Comparison of ENCODE assay signal across 9 cellular contexts in the genomic region with DNA sequence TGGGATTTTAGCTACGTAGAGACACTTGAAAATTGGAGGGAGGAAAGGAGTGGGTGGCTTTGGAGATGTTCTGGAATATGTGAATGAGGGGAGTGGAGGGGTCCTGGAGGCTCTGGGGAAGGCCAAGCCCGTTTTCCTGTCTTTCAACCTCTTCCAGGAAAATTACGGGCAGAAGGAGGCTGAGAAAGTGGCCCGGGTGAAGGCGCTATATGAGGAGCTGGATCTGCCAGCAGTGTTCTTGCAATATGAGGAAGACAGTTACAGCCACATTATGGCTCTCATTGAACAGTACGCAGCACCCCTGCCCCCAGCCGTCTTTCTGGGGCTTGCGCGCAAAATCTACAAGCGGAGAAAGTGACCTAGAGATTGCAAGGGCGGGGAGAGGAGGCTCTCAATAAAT. TPM values are rescaled to one million over a fixed set of nuclear protein-coding genes. Genes with fewer than 3 reads are reported as not detected.
DNase-seq lines count a peak whose midpoint lies in the region; ATAC-seq and TF ChIP-seq lines count a peak whose summit lies in the region.
"Had no signal": no experiment of that assay in that cellular context is flagged by ENCODE, and none has a peak within 500 bp of the region (broad histone marks: within the 10 kb centered on the region; RNA-seq: fewer than 3 reads in every experiment).

No MANE protein-coding gene starts in this region.

- no peak for ATAC-seq in GM23338
- ATAC-seq in activated CD8-positive, alpha-beta T cell treated with anti-CD3 and anti-CD28 coated beads, Interleukin-2, amount 10 ng/mL, durations not matched to agents 7 days and 5 days = no peak
- no peak for ATAC-seq in GM18519 (IDR thresholded peaks at IDR 0.05; ENCODE audit: low FRiP score, unreplicated experiment)
- no peak for ATAC-seq in HG03280 (IDR thresholded peaks at IDR 0.05; ENCODE audit: unreplicated experiment)
- ATAC-seq in GM21576 (IDR thresholded peaks at IDR 0.05; ENCODE audit: unreplicated experiment) = no peak

- H3K9me3 Mint-ChIP-seq in GM23338 = no peaks in the 10 kb centered on the region
- H3K9me3 Mint-ChIP-seq in activated CD8-positive, alpha-beta T cell treated with anti-CD3 and anti-CD28 coated beads, Interleukin-2, amount 10 ng/mL, durations not matched to agents 7 days and 5 days (ENCODE audit: insufficient read depth) = no peaks in the 10 kb centered on the region

- peak overlapping the region; percentile 75; the same call in 1 of the 2 replicates for H3K27ac Mint-ChIP-seq in GM23338
- H3K27ac Mint-ChIP-seq in activated CD8-positive, alpha-beta T cell treated with anti-CD3 and anti-CD28 coated beads, Interleukin-2, amount 10 ng/mL, durations not matched to agents 7 days and 5 days = no peak overlapping the region

- no peak for TF ChIP-seq CTCF in GM23338 (conservative IDR thresholded peaks at IDR 0.05; ENCODE audit: low read depth in 2 of 2)
- no peak for TF ChIP-seq CTCF in fibroblast of villous mesenchyme (IDR thresholded peaks at IDR 0.05; ENCODE audit: insufficient read depth, low read depth, low read length)

- CTCF ChIA-PET in activated CD8-positive, alpha-beta T cell treated with anti-CD3 and anti-CD28 coated beads, Interleukin-2, amount 10 ng/mL, durations not matched to agents 7 days and 5 days (lab: Charles Lee) = interaction anchor here (4.0 to 7.2 kb wide), 4 partner anchors 13 to 71 kb away, joined by 18 to 190 read pairs (median 35); a partner anchor contains a TSS

- DNase-seq in GM23338 (ENCODE audit: low spot score) = no peak
- no peak for DNase-seq in activated CD8-positive, alpha-beta T cell treated with anti-CD3 and anti-CD28 coated beads, Interleukin-2, amount 10 ng/mL, durations not matched to agents 7 days and 5 days
- DNase-seq in fibroblast of villous mesenchyme (ENCODE audit: low read depth) = no peak
- DNase-seq in skeletal muscle cell (ENCODE audit: low read depth) = no peak
- DNase-seq in stimulated activated CD8-positive, alpha-beta memory T cell treated with anti-CD3 and anti-CD28 coated beads, Interleukin-4, amount 100 ng/mL, for 48 hours = no peak

- peaks cover 28% of the 10 kb centered on the region for H3K36me3 Mint-ChIP-seq in GM23338 (ENCODE audit: low read depth)
- peaks cover 37% of the 10 kb centered on the region for H3K36me3 Mint-ChIP-seq in activated CD8-positive, alpha-beta T cell treated with anti-CD3 and anti-CD28 coated beads, Interleukin-2, amount 10 ng/mL, durations not matched to agents 7 days and 5 days (ENCODE audit: low read depth)

- peaks cover 58% of the 10 kb centered on the region for H3F3A ChIP-seq in GM23338 (replicated peaks; ENCODE audit: low read depth)

- H3K27me3 Mint-ChIP-seq in GM23338 (ENCODE audit: insufficient read depth, low read depth, poor library complexity) = peaks cover 24% of the 10 kb centered on the region
- H3K27me3 Mint-ChIP-seq in activated CD8-positive, alpha-beta T cell treated with anti-CD3 and anti-CD28 coated beads, Interleukin-2, amount 10 ng/mL, durations not matched to agents 7 days and 5 days (ENCODE audit: low read depth) = no peaks in the 10 kb centered on the region

- peak overlapping the region; percentile 99 for H3K4me2 ChIP-seq in GM23338

- H3K4me1 ChIP-seq in GM23338 (ENCODE audit: insufficient read depth) = peaks cover 23% of the 10 kb centered on the region

- H3K4me1 Mint-ChIP-seq in GM23338 = peaks cover 32% of the 10 kb centered on the region
- H3K4me1 Mint-ChIP-seq in activated CD8-positive, alpha-beta T cell treated with anti-CD3 and anti-CD28 coated beads, Interleukin-2, amount 10 ng/mL, durations not matched to agents 7 days and 5 days (ENCODE audit: low read depth) = peaks cover 48% of the 10 kb centered on the region

- peaks cover 21% of the 10 kb centered on the region for H4K20me1 ChIP-seq in GM23338 (replicated peaks; ENCODE audit: insufficient read depth)

- no peaks in the 10 kb centered on the region for H3K9me2 ChIP-seq in GM23338 (ENCODE audit: insufficient read depth)

- peaks cover 22% of the 10 kb centered on the region for H3K36me3 ChIP-seq in GM23338 (ENCODE audit: insufficient read depth)

- peak overlapping the region; percentile 81 for H3K4me3 Mint-ChIP-seq in GM23338
- peak overlapping the region; percentile 40 for H3K4me3 Mint-ChIP-seq in activated CD8-positive, alpha-beta T cell treated with anti-CD3 and anti-CD28 coated beads, Interleukin-2, amount 10 ng/mL, durations not matched to agents 7 days and 5 days

- POLR2A ChIA-PET in activated CD8-positive, alpha-beta T cell treated with anti-CD3 and anti-CD28 coated beads, Interleukin-2, amount 10 ng/mL, durations not matched to agents 7 days and 5 days (lab: Charles Lee) = interaction anchor here (0.6 to 1.4 kb wide), 4 partner anchors 12 to 147 kb away, joined by 3 read pairs; a partner anchor contains a TSS

- peaks cover 7% of the 10 kb centered on the region for H3K27me3 ChIP-seq in GM23338 (ENCODE audit: insufficient read depth)

- H3K79me2 ChIP-seq in GM23338 (replicated peaks; ENCODE audit: insufficient read depth) = no peaks in the 10 kb centered on the region

- H2AFZ ChIP-seq in GM23338 = no peak overlapping the region

- H3K27ac ChIP-seq in GM23338 (ENCODE audit: low read depth) = peak overlapping the region; percentile 46

- H3K4me3 ChIP-seq in GM23338 = peak overlapping the region; percentile 99
- H3K4me3 ChIP-seq in fibroblast of villous mesenchyme (ENCODE audit: low read depth, low read length) = peak overlapping the region; percentile 94
- H3K4me3 ChIP-seq in skeletal muscle cell (ENCODE audit: low read depth, low read length) = peak overlapping the region; percentile 93

TF ChIP-seq in GM23338, 12 proteins besides CTCF, POLR2A, EP300 and RAD21 (continues in another document):
- TF ChIP-seq, protein P1, sequence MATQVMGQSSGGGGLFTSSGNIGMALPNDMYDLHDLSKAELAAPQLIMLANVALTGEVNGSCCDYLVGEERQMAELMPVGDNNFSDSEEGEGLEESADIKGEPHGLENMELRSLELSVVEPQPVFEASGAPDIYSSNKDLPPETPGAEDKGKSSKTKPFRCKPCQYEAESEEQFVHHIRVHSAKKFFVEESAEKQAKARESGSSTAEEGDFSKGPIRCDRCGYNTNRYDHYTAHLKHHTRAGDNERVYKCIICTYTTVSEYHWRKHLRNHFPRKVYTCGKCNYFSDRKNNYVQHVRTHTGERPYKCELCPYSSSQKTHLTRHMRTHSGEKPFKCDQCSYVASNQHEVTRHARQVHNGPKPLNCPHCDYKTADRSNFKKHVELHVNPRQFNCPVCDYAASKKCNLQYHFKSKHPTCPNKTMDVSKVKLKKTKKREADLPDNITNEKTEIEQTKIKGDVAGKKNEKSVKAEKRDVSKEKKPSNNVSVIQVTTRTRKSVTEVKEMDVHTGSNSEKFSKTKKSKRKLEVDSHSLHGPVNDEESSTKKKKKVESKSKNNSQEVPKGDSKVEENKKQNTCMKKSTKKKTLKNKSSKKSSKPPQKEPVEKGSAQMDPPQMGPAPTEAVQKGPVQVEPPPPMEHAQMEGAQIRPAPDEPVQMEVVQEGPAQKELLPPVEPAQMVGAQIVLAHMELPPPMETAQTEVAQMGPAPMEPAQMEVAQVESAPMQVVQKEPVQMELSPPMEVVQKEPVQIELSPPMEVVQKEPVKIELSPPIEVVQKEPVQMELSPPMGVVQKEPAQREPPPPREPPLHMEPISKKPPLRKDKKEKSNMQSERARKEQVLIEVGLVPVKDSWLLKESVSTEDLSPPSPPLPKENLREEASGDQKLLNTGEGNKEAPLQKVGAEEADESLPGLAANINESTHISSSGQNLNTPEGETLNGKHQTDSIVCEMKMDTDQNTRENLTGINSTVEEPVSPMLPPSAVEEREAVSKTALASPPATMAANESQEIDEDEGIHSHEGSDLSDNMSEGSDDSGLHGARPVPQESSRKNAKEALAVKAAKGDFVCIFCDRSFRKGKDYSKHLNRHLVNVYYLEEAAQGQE (IDR thresholded peaks at IDR 0.05; ENCODE audit: unreplicated experiment) = no peak
- TF ChIP-seq JUNB (IDR thresholded peaks at IDR 0.05; ENCODE audit: unreplicated experiment) = no peak
- no peak for TF ChIP-seq NANOG (IDR thresholded peaks at IDR 0.05; ENCODE audit: borderline replicate concordance)
- TF ChIP-seq, protein P2, sequence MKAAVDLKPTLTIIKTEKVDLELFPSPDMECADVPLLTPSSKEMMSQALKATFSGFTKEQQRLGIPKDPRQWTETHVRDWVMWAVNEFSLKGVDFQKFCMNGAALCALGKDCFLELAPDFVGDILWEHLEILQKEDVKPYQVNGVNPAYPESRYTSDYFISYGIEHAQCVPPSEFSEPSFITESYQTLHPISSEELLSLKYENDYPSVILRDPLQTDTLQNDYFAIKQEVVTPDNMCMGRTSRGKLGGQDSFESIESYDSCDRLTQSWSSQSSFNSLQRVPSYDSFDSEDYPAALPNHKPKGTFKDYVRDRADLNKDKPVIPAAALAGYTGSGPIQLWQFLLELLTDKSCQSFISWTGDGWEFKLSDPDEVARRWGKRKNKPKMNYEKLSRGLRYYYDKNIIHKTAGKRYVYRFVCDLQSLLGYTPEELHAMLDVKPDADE (IDR thresholded peaks at IDR 0.05) = no peak
- no peak for TF ChIP-seq EZH2 (IDR thresholded peaks at IDR 0.05; ENCODE audit: low read depth, unreplicated experiment)

RNA-seq across cellular contexts. Expression of a gene that starts 0.4 kb away (rescaled TPM):
- total RNA-seq in GM23338 (2014; rRNA removed; shearing (Covaris generic)) = 57.6 and 87.7 TPM in 2 replicates
- 48.2 and 53.4 TPM in 2 replicates for polyA plus RNA-seq in GM23338 (2016; fragmentation: Nextera tagmentation; extraction: Ambion mirVana)
- 10 to 100 TPM; 33.7 to 35.1 TPM for total RNA-seq in activated CD8-positive, alpha-beta T cell treated with anti-CD3 and anti-CD28 coated beads, Interleukin-2, amount 10 ng/mL, durations not matched to agents 7 days and 5 days
- total RNA-seq in fibroblast of villous mesenchyme = 18.4 and 22.9 TPM in 2 replicates

RNA-seq across cellular contexts. Expression of a gene that starts 11.6 kb away (rescaled TPM):
- 274 and 287 TPM in 2 replicates for total RNA-seq in GM23338 (2014; rRNA removed; shearing (Covaris generic))
- polyA plus RNA-seq in GM23338 (2016; fragmentation: Nextera tagmentation; extraction: Ambion mirVana) = 366 and 373 TPM in 2 replicates
- total RNA-seq in activated CD8-positive, alpha-beta T cell treated with anti-CD3 and anti-CD28 coated beads, Interleukin-2, amount 10 ng/mL, durations not matched to agents 7 days and 5 days = 100 to 1,000 TPM; 270 to 271 TPM
- 427 and 428 TPM in 2 replicates for total RNA-seq in fibroblast of villous mesenchyme

RNA-seq across cellular contexts. Expression of a gene that starts 19.0 kb away (rescaled TPM):
- total RNA-seq in GM23338 (2014; rRNA removed; shearing (Covaris generic)) = 3.3 and 3.7 TPM in 2 replicates
- 1.5 and 2.0 TPM in 2 replicates for polyA plus RNA-seq in GM23338 (2016; fragmentation: Nextera tagmentation; extraction: Ambion mirVana)
- total RNA-seq in activated CD8-positive, alpha-beta T cell treated with anti-CD3 and anti-CD28 coated beads, Interleukin-2, amount 10 ng/mL, durations not matched to agents 7 days and 5 days = not detected
- not detected in 2 replicates for total RNA-seq in fibroblast of villous mesenchyme
- total RNA-seq: cerebellum had no signal

RNA-seq across cellular contexts. Expression of a gene that starts 43.0 kb away (rescaled TPM):
- total RNA-seq in GM23338 (2014; rRNA removed; shearing (Covaris generic)) = 3.5 and 4.9 TPM in 2 replicates
- polyA plus RNA-seq in GM23338 (2016; fragmentation: Nextera tagmentation; extraction: Ambion mirVana) = 3.4 and 4.6 TPM in 2 replicates
- 1 to 10 TPM; 4.9 to 5.1 TPM for total RNA-seq in activated CD8-positive, alpha-beta T cell treated with anti-CD3 and anti-CD28 coated beads, Interleukin-2, amount 10 ng/mL, durations not matched to agents 7 days and 5 days
- 0.86 and 1.6 TPM in 2 replicates for total RNA-seq in fibroblast of villous mesenchyme

RNA-seq across cellular contexts. Expression of a gene that starts 46.9 kb away (rescaled TPM):
- total RNA-seq in GM23338 (2014; rRNA removed; shearing (Covaris generic)) = 40.4 and 54.6 TPM in 2 replicates
- polyA plus RNA-seq in GM23338 (2016; fragmentation: Nextera tagmentation; extraction: Ambion mirVana) = 23.9 and 27.2 TPM in 2 replicates
- 100 to 1,000 TPM; 101 to 104 TPM for total RNA-seq in activated CD8-positive, alpha-beta T cell treated with anti-CD3 and anti-CD28 coated beads, Interleukin-2, amount 10 ng/mL, durations not matched to agents 7 days and 5 days
- total RNA-seq in fibroblast of villous mesenchyme = 19.3 and 21.6 TPM in 2 replicates
